Comparison of ENCODE assay signal across 8 cellular contexts in the genomic region with DNA sequence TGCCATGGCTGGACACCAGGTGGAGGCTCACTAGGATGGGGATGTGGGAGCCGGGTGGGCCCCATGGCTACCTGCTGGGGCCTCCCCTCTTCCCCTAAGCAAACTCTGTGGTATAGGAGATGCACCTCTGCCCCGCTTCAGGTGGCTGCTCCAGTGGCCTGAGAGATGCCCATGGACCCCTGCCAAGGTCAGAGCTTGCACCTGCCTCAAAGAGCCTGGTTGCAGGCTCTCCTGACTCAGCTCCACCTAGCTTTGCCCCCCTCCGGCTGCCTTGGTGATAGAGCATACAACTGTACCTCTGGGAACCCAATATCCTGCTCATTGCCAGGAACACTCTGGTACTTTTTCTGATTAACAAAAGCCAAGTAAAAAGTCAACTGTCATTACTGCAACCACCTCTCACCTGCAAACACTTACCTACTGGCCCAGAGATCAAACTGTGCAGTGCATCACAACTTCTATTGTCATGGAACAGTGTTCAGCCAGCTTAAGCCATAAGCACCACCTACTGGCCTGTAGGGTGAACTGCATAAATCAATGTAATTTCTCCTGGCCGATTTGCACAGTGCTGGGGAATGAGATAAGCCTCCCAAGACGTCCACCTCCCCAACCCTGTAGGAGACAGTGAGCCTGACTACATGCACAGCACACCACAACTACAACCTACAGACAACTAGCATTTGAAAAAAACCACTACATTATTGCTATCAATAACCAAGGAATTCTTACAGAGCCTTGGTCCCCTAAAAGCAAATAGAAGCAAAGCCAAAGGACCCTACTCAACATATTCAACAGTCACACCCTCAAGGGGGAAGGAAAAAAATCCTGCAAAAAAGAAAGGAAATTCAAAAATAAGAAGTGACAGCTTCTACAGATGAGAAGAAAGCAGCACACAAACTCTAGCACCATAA.
DNase-seq lines count a peak whose midpoint lies in the region; ATAC-seq and TF ChIP-seq lines count a peak whose summit lies in the region.

No MANE protein-coding gene starts in this region.

- intact Hi-C loops in activated naive CD4-positive, alpha-beta T cell treated with anti-CD3 and anti-CD28 coated beads for 36 hours (cut with micrococcal nuclease), result loop anchor here (1.0 to 5.0 kb wide), 8 partner anchors 142 to 743 kb away; no protein-coding TSS in a partner anchor

- no peaks in the 10 kb centered on the region for H3K9me3 ChIP-seq in cardiac muscle cell (ENCODE audit: low read depth)

- peaks cover 1% of the 10 kb centered on the region for H3K4me1 Mint-ChIP-seq in activated naive CD4-positive, alpha-beta T cell treated with anti-CD3 and anti-CD28 coated beads for 36 hours (ENCODE audit: low read depth)

- H3K4me3 Mint-ChIP-seq in activated naive CD4-positive, alpha-beta T cell treated with anti-CD3 and anti-CD28 coated beads for 36 hours, result no peak overlapping the region

- no peaks in the 10 kb centered on the region for H3K27me3 ChIP-seq in GM06990 (replicated peaks; ENCODE audit: control insufficient read depth, insufficient read depth, low read length)
- H3K27me3 ChIP-seq in cardiac muscle cell, result no peaks in the 10 kb centered on the region

- DNase-seq in GM06990 (ENCODE audit: extremely low read depth, insufficient read length) (no peak), HT-29 (ENCODE audit: low spot score) (peak; percentile 75), RPMI7951 (ENCODE audit: low read depth) (peak; percentile 37), cardiac muscle cell (ENCODE audit: low read depth in 1 of 2, low spot score in 1 of 2) (peak; percentile 60 to 76), retina (peak; percentile 53), NCI-H187 (lab: John Stamatoyannopoulos, UW) (no peak)
- DNase-seq in activated naive CD4-positive, alpha-beta T cell treated with anti-CD3 and anti-CD28 coated beads for 36 hours, result peak; percentile 63

- H3K36me3 ChIP-seq in GM06990 (ENCODE audit: control insufficient read depth, insufficient read depth, low read length), result no peaks in the 10 kb centered on the region
- no peaks in the 10 kb centered on the region for H3K36me3 ChIP-seq in cardiac muscle cell

- peaks cover 12% of the 10 kb centered on the region for H3K9me3 Mint-ChIP-seq in activated naive CD4-positive, alpha-beta T cell treated with anti-CD3 and anti-CD28 coated beads for 36 hours

- CTCF ChIA-PET in activated naive CD4-positive, alpha-beta T cell treated with anti-CD3 and anti-CD28 coated beads for 36 hours (lab: Charles Lee), result interaction anchor here (0.7 to 1.6 kb wide), 7 partner anchors 14 to 726 kb away, joined by 3 to 5 read pairs (median 3); no protein-coding TSS in a partner anchor

- no peak overlapping the region for H3K4me3 ChIP-seq in GM06990 (replicated peaks; ENCODE audit: low read depth, low read length)
- no peak overlapping the region for H3K4me3 ChIP-seq in cardiac muscle cell

- H3K36me3 Mint-ChIP-seq in activated naive CD4-positive, alpha-beta T cell treated with anti-CD3 and anti-CD28 coated beads for 36 hours (ENCODE audit: low read depth), result no peaks in the 10 kb centered on the region

- H3K27ac ChIP-seq in cardiac muscle cell, result no peak overlapping the region

- ATAC-seq in GM21576 (IDR thresholded peaks at IDR 0.05; ENCODE audit: unreplicated experiment), result peak; percentile 94

- no peak overlapping the region for H3K27ac Mint-ChIP-seq in activated naive CD4-positive, alpha-beta T cell treated with anti-CD3 and anti-CD28 coated beads for 36 hours

- H3K27me3 Mint-ChIP-seq in activated naive CD4-positive, alpha-beta T cell treated with anti-CD3 and anti-CD28 coated beads for 36 hours (ENCODE audit: low read depth), result peaks cover 8% of the 10 kb centered on the region

- TF ChIP-seq CTCF in GM06990 (IDR thresholded peaks at IDR 0.05; ENCODE audit: insufficient read depth, low read length, poor library complexity, severe bottlenecking), result peak; percentile 85
- TF ChIP-seq CTCF in cardiac muscle cell (IDR thresholded peaks at IDR 0.05; ENCODE audit: low read depth, low read length), result peak; percentile 88

- no peaks in the 10 kb centered on the region for H3K4me1 ChIP-seq in cardiac muscle cell (ENCODE audit: low read depth)

Comparison
In these comparisons a context has a peak if more than half of its experiments do, and no peak if none do; other contexts are left out.
1. DNase-seq: peak in HT-29 (single experiment), RPMI7951 (single experiment), activated naive CD4-positive, alpha-beta T cell treated with anti-CD3 and anti-CD28 coated beads for 36 hours (single experiment), cardiac muscle cell (2 of 2) and retina (single experiment); none in GM06990 (single experiment) and NCI-H187 (0 of 2).